ENCODE assay signal across 11 cellular contexts in genomic region chr3:129687586-129688125, GRCh38.
DNase-seq lines count a peak whose midpoint lies in the region; ATAC-seq and TF ChIP-seq lines count a peak whose summit lies in the region.
"Had no signal": no experiment of that assay in that cellular context is flagged by ENCODE, and none has a peak within 500 bp of the region (broad histone marks: within the 10 kb centered on the region; RNA-seq: fewer than 3 reads in every experiment).

No MANE protein-coding gene starts in this region.

- BruUV-seq in Caco-2 (replicated peaks; lab: Mats Ljungman, UMichigan) = no TSS peak

- no peak overlapping the region for H2BK12ac ChIP-seq in trophoblast cell (ENCODE audit: low read length)

- no peaks in the 10 kb centered on the region for H3K79me2 ChIP-seq in trophoblast cell (ENCODE audit: control insufficient read depth, insufficient read depth, low read length, poor library complexity)

- H3K27me3 Mint-ChIP-seq in Caco-2 (ENCODE audit: insufficient read depth, unreplicated experiment) = no peaks in the 10 kb centered on the region
- H3K27me3 Mint-ChIP-seq in activated CD4-positive, alpha-beta memory T cell treated with anti-CD3 and anti-CD28 coated beads, Interleukin-2, amount 10 ng/mL, durations not matched to agents 7 days and 5 days = no peaks in the 10 kb centered on the region
- H3K27me3 Mint-ChIP-seq: activated CD4-positive, alpha-beta T cell treated with anti-CD3 and anti-CD28 coated beads for 36 hours; memory B cell had no signal

- no peak overlapping the region for H3K14ac ChIP-seq in trophoblast cell (ENCODE audit: low read length)

- peaks cover 52% of the 10 kb centered on the region for H3K4me1 Mint-ChIP-seq in Caco-2 (ENCODE audit: low read depth, unreplicated experiment)
- peaks cover 2% of the 10 kb centered on the region for H3K4me1 Mint-ChIP-seq in activated CD4-positive, alpha-beta memory T cell treated with anti-CD3 and anti-CD28 coated beads, Interleukin-2, amount 10 ng/mL, durations not matched to agents 7 days and 5 days

- no peak overlapping the region for H3K18ac ChIP-seq in trophoblast cell (ENCODE audit: low read length)

- no peak overlapping the region for H4K8ac ChIP-seq in trophoblast cell (ENCODE audit: low read depth, low read length)

- H3K4me3 Mint-ChIP-seq in Caco-2 (ENCODE audit: unreplicated experiment) = no peak overlapping the region
- no peak overlapping the region for H3K4me3 Mint-ChIP-seq in activated CD4-positive, alpha-beta memory T cell treated with anti-CD3 and anti-CD28 coated beads, Interleukin-2, amount 10 ng/mL, durations not matched to agents 7 days and 5 days
- H3K4me3 Mint-ChIP-seq: activated CD4-positive, alpha-beta T cell treated with anti-CD3 and anti-CD28 coated beads for 36 hours; memory B cell had no signal

- H3K27ac ChIP-seq in VCaP (peak overlapping the region; percentile 64), right cardiac atrium (ENCODE audit: low read length) (peak overlapping the region; percentile 98), trophoblast cell (ENCODE audit: low read depth, low read length) (peak overlapping the region; percentile 41)
- H3K27ac ChIP-seq: SK-N-MC had no signal

- DNase-seq in Caco-2 = no peak
- DNase-seq in right cardiac atrium = no peak
- no peak for DNase-seq in trophoblast cell
- DNase-seq in activated effector memory CD4-positive, alpha-beta T cell treated with Interleukin-2 at 50 U/mL for 16 hours = no peak
- DNase-seq in activated CD4-positive, alpha-beta memory T cell treated with anti-CD3 and anti-CD28 coated beads, Interleukin-2, amount 10 ng/mL, durations not matched to agents 7 days and 5 days = no peak
- DNase-seq: activated CD4-positive, alpha-beta T cell treated with anti-CD3 and anti-CD28 coated beads for 36 hours had no signal

- no peaks in the 10 kb centered on the region for H3K9me3 Mint-ChIP-seq in Caco-2 (ENCODE audit: unreplicated experiment)
- H3K9me3 Mint-ChIP-seq in activated CD4-positive, alpha-beta memory T cell treated with anti-CD3 and anti-CD28 coated beads, Interleukin-2, amount 10 ng/mL, durations not matched to agents 7 days and 5 days = no peaks in the 10 kb centered on the region
- H3K9me3 Mint-ChIP-seq: memory B cell had no signal

- intact Hi-C loops in Caco-2 (cut with micrococcal nuclease; ENCODE audit: unreplicated experiment) (no loop called here), right cardiac atrium (cut with DNase I) (no loop called here)

- TF ChIP-seq CTCF in Caco-2 (IDR thresholded peaks at IDR 0.05; ENCODE audit: insufficient read depth in 1 of 2, low read depth in 1 of 2, low read length in 1 of 2, severe bottlenecking in 1 of 2, unreplicated experiment in 1 of 2) = no peak
- no peak for TF ChIP-seq CTCF in VCaP (conservative IDR thresholded peaks at IDR 0.05)

- H3K36me3 ChIP-seq in Caco-2 (ENCODE audit: control insufficient read depth, insufficient read depth, low read length) = no peaks in the 10 kb centered on the region
- no peaks in the 10 kb centered on the region for H3K36me3 ChIP-seq in trophoblast cell (ENCODE audit: control insufficient read depth in 1 of 2, insufficient read depth in 2 of 2, low read length in 2 of 2)

- ATAC-seq in right cardiac atrium = peak in 1 of 2 donors; percentile 18
- ATAC-seq in GM18502 (IDR thresholded peaks at IDR 0.05; ENCODE audit: poor library complexity, unreplicated experiment) = no peak
- ATAC-seq in GM18517 (IDR thresholded peaks at IDR 0.05; ENCODE audit: unreplicated experiment) = no peak
- ATAC-seq: activated CD4-positive, alpha-beta T cell treated with anti-CD3 and anti-CD28 coated beads for 36 hours had no signal

- no peak overlapping the region for H2BK120ac ChIP-seq in trophoblast cell (ENCODE audit: insufficient read depth, low read length, poor library complexity)

- no peak overlapping the region for H4K91ac ChIP-seq in trophoblast cell (ENCODE audit: low read depth, low read length)

- no peak overlapping the region for H2AFZ ChIP-seq in trophoblast cell (ENCODE audit: insufficient read depth, low read length, poor library complexity)

- H3K23ac ChIP-seq in trophoblast cell (ENCODE audit: low read length) = no peak overlapping the region

- H3K4me1 ChIP-seq in Caco-2 = peaks cover 41% of the 10 kb centered on the region
- H3K4me1 ChIP-seq in right cardiac atrium (ENCODE audit: control insufficient read depth, insufficient read depth, low read length) = no peaks in the 10 kb centered on the region
- peaks cover 5 to 6% of the 10 kb centered on the region in 2 experiments for H3K4me1 ChIP-seq in trophoblast cell (ENCODE audit: control insufficient read depth in 1 of 2, insufficient read depth in 2 of 2, low read length in 2 of 2)

- H3K9me3 ChIP-seq in Caco-2 (peaks cover 4% of the 10 kb centered on the region; the same call in 1 of the 2 replicates), right cardiac atrium (ENCODE audit: control insufficient read depth, low read length) (no peaks in the 10 kb centered on the region), trophoblast cell (ENCODE audit: insufficient read depth, low read depth, low read length) (no peaks in the 10 kb centered on the region)

- no peak overlapping the region for H2BK5ac ChIP-seq in trophoblast cell (ENCODE audit: low read depth, low read length, poor library complexity)

- 59% methylated on average over 2 of the region's 2 CpGs for WGBS in right cardiac atrium
- WGBS in trophoblast cell (ENCODE audit: extremely low coverage, insufficient coverage, insufficient read length) = no CpG with 5 or more reads among the region's 2 CpGs

- H3K27me3 ChIP-seq in Caco-2 (replicated peaks; ENCODE audit: control insufficient read depth, insufficient read depth, low read length) (no peaks in the 10 kb centered on the region), right cardiac atrium (ENCODE audit: control insufficient read depth, insufficient read depth) (no peaks in the 10 kb centered on the region), trophoblast cell (ENCODE audit: insufficient read depth, low read length) (no peaks in the 10 kb centered on the region)

- POLR2A ChIA-PET in Caco-2 (lab: Charles Lee) = no interaction called here
- POLR2A ChIA-PET in activated CD4-positive, alpha-beta memory T cell treated with anti-CD3 and anti-CD28 coated beads, Interleukin-2, amount 10 ng/mL, durations not matched to agents 7 days and 5 days (lab: Charles Lee) = no interaction called here

- H3K27ac Mint-ChIP-seq in Caco-2 (ENCODE audit: unreplicated experiment) = peak overlapping the region; percentile 50
- no peak overlapping the region for H3K27ac Mint-ChIP-seq in activated CD4-positive, alpha-beta memory T cell treated with anti-CD3 and anti-CD28 coated beads, Interleukin-2, amount 10 ng/mL, durations not matched to agents 7 days and 5 days
- H3K27ac Mint-ChIP-seq: activated CD4-positive, alpha-beta T cell treated with anti-CD3 and anti-CD28 coated beads for 36 hours; memory B cell had no signal

- CTCF ChIA-PET in Caco-2 (lab: Charles Lee) = no interaction called here
- CTCF ChIA-PET in activated CD4-positive, alpha-beta memory T cell treated with anti-CD3 and anti-CD28 coated beads, Interleukin-2, amount 10 ng/mL, durations not matched to agents 7 days and 5 days (lab: Charles Lee) = no interaction called here

- no peak overlapping the region for H3K4me3 ChIP-seq in Caco-2 (ENCODE audit: low read depth, low read length)
- peak overlapping the region; percentile 72 for H3K4me3 ChIP-seq in right cardiac atrium (ENCODE audit: low read length)
- no peak overlapping the region for H3K4me3 ChIP-seq in trophoblast cell (ENCODE audit: low read depth, low read length)
- H3K4me3 ChIP-seq: SK-N-MC had no signal

- no peaks in the 10 kb centered on the region for H3K79me1 ChIP-seq in trophoblast cell (ENCODE audit: low read length)

- no peak overlapping the region for H3K9ac ChIP-seq in trophoblast cell (ENCODE audit: low read length)

- H3K4me2 ChIP-seq in trophoblast cell (ENCODE audit: low read length) = no peak overlapping the region

- H4K12ac ChIP-seq in trophoblast cell (ENCODE audit: low read depth, low read length) = no peak overlapping the region

- H3K4ac ChIP-seq in trophoblast cell (ENCODE audit: low read depth, low read length) = peak overlapping the region; percentile 36

- no peaks in the 10 kb centered on the region for H3K36me3 Mint-ChIP-seq in Caco-2 (ENCODE audit: insufficient read depth, unreplicated experiment)
- H3K36me3 Mint-ChIP-seq in activated CD4-positive, alpha-beta memory T cell treated with anti-CD3 and anti-CD28 coated beads, Interleukin-2, amount 10 ng/mL, durations not matched to agents 7 days and 5 days (ENCODE audit: low read depth) = no peaks in the 10 kb centered on the region
- H3K36me3 Mint-ChIP-seq: memory B cell had no signal

- no peak overlapping the region for H2AK5ac ChIP-seq in trophoblast cell (ENCODE audit: low read length)

Comparison
In these comparisons a context has a peak if more than half of its experiments do, and no peak if none do; other contexts are left out.
1. H3K27ac ChIP-seq: peak in every context shown above with its lines; median percentile 98 in right cardiac atrium; 64 in VCaP; 41 in trophoblast cell.